ENCODE assay signal across 1 cellular context in the genomic region with DNA sequence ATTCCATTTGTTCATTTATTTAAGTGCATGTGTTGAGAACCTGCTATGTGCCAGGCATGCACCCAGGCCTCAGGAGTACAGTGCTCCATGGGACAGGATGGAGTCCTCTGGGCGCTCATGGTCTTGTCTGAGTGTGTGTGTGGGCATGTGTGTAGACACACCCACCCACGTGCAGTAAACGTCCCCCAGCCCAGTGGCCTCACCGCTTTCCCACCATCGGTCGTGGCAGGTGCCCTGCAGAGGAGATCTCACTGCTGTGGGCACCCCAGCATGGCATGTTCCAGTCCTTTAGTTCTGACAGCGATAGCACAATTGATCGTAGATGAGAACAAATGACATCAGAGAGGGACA.
TF ChIP-seq lines count a peak whose summit lies in the region.

No MANE protein-coding gene starts in this region.

TF ChIP-seq in WTC11, 78 proteins besides CTCF, POLR2A, EP300 and RAD21 (continued from another document):
- TF ChIP-seq, protein P1, sequence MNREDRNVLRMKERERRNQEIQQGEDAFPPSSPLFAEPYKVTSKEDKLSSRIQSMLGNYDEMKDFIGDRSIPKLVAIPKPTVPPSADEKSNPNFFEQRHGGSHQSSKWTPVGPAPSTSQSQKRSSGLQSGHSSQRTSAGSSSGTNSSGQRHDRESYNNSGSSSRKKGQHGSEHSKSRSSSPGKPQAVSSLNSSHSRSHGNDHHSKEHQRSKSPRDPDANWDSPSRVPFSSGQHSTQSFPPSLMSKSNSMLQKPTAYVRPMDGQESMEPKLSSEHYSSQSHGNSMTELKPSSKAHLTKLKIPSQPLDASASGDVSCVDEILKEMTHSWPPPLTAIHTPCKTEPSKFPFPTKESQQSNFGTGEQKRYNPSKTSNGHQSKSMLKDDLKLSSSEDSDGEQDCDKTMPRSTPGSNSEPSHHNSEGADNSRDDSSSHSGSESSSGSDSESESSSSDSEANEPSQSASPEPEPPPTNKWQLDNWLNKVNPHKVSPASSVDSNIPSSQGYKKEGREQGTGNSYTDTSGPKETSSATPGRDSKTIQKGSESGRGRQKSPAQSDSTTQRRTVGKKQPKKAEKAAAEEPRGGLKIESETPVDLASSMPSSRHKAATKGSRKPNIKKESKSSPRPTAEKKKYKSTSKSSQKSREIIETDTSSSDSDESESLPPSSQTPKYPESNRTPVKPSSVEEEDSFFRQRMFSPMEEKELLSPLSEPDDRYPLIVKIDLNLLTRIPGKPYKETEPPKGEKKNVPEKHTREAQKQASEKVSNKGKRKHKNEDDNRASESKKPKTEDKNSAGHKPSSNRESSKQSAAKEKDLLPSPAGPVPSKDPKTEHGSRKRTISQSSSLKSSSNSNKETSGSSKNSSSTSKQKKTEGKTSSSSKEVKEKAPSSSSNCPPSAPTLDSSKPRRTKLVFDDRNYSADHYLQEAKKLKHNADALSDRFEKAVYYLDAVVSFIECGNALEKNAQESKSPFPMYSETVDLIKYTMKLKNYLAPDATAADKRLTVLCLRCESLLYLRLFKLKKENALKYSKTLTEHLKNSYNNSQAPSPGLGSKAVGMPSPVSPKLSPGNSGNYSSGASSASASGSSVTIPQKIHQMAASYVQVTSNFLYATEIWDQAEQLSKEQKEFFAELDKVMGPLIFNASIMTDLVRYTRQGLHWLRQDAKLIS (CRISPR knock-in tag; IDR thresholded peaks at IDR 0.05; ENCODE audit: borderline replicate concordance) = no peak
- TF ChIP-seq PRRX2 (CRISPR knock-in tag; IDR thresholded peaks at IDR 0.05) = no peak
- no peak for TF ChIP-seq ATF3 (CRISPR knock-in tag; conservative IDR thresholded peaks at IDR 0.05)
- no peak for TF ChIP-seq JAZF1 (CRISPR knock-in tag; IDR thresholded peaks at IDR 0.05)
- TF ChIP-seq ZMAT4 (CRISPR knock-in tag; IDR thresholded peaks at IDR 0.05) = no peak
